ENCODE assay signal across 16 cellular contexts in genomic region chr19:11507370-11508078, GRCh38. TPM values are rescaled to one million over a fixed set of nuclear protein-coding genes. Genes with fewer than 3 reads are reported as not detected.
DNase-seq lines count a peak whose midpoint lies in the region; ATAC-seq, FAIRE-seq and TF ChIP-seq lines count a peak whose summit lies in the region.
"Had no signal": no experiment of that assay in that cellular context is flagged by ENCODE, and none has a peak within 500 bp of the region (broad histone marks: within the 10 kb centered on the region; RNA-seq: fewer than 3 reads in every experiment).

No MANE protein-coding gene starts in this region.

- no peaks in the 10 kb centered on the region; the same call in 1 of the 2 replicates for H4K20me1 ChIP-seq in HepG2 (ENCODE audit: insufficient read depth, low read length)

- peak overlapping the region; percentile 88 for H3K4me3 Mint-ChIP-seq in central memory CD8-positive, alpha-beta T cell
- H3K4me3 Mint-ChIP-seq in stimulated activated naive CD8-positive, alpha-beta T cell treated with anti-CD3 and anti-CD28 coated beads, Interleukin-15, amount 100 ng/mL, for 72 hours: peak overlapping the region; percentile 96

- no peak overlapping the region for H3K4me3 ChIP-seq in HepG2 (replicated peaks in 1 of 3; ENCODE audit: insufficient read depth in 1 of 3, low read depth in 2 of 3, low read length in 3 of 3)
- no peak overlapping the region for H3K4me3 ChIP-seq in right lobe of liver
- H3K4me3 ChIP-seq in NT2/D1 (ENCODE audit: insufficient read length, low read depth): no peak overlapping the region
- no peak overlapping the region for H3K4me3 ChIP-seq in ovary
- H3K4me3 ChIP-seq: left ventricle myocardium inferior, SJSA1 had no signal

- no peaks in the 10 kb centered on the region for H3K9me3 Mint-ChIP-seq in central memory CD8-positive, alpha-beta T cell
- H3K9me3 Mint-ChIP-seq in stimulated activated naive CD8-positive, alpha-beta T cell treated with anti-CD3 and anti-CD28 coated beads, Interleukin-15, amount 100 ng/mL, for 72 hours: no peaks in the 10 kb centered on the region

- CTCF ChIA-PET in HepG2 (lab: Yijun Ruan, JAX; ENCODE audit: low intra/inter-chr PET ratio, low total read pairs): no interaction called here

- H3K4me2 ChIP-seq in HepG2 (ENCODE audit: low read depth, low read length): no peak overlapping the region

- TF ChIP-seq CTCF in HepG2 (CRISPR knock-in tag; IDR thresholded peaks at IDR 0.05) (no peak), right lobe of liver (IDR thresholded peaks at IDR 0.05) (no peak), ovary (IDR thresholded peaks at IDR 0.05) (no peak)

- peaks cover 24% of the 10 kb centered on the region for H3K36me3 Mint-ChIP-seq in central memory CD8-positive, alpha-beta T cell (ENCODE audit: insufficient read depth)

- H2AFZ ChIP-seq in HepG2 (ENCODE audit: low read length): no peak overlapping the region

- DNase-seq in HepG2 (ENCODE audit: low spot score): no peak
- no peak for DNase-seq in right lobe of liver
- no peak for DNase-seq in NT2/D1 (ENCODE audit: low read depth, low spot score)
- DNase-seq in central memory CD8-positive, alpha-beta T cell (ENCODE audit: low spot score in 2 of 2): no peak
- no peak for DNase-seq in stimulated activated naive CD8-positive, alpha-beta T cell treated with anti-CD3 and anti-CD28 coated beads, Interleukin-15, amount 100 ng/mL, for 72 hours
- no peak for DNase-seq in ovary
- no peak for DNase-seq in NCI-H1092 treated with DMSO at 0.1 percent for 48 hours (lab: John Stamatoyannopoulos, UW)
- DNase-seq: central memory CD4-positive, alpha-beta T cell; Kasumi-1; left ventricle myocardium inferior; NCI-H1694; NCI-H446 treated with DMSO at 0.1 percent for 48 hours had no signal

- ATAC-seq in HepG2: no peak
- no peak for ATAC-seq in right lobe of liver
- ATAC-seq in central memory CD8-positive, alpha-beta T cell (replicated peaks; ENCODE audit: extremely low read depth, poor library complexity, severe bottlenecking): no peak
- ATAC-seq in stimulated activated naive CD8-positive, alpha-beta T cell treated with anti-CD3 and anti-CD28 coated beads, Interleukin-15, amount 100 ng/mL, for 72 hours: no peak
- ATAC-seq in HG03521 (IDR thresholded peaks at IDR 0.05; ENCODE audit: unreplicated experiment): no peak

- POLR2A ChIA-PET in HepG2 (lab: Yijun Ruan, JAX): no interaction called here

- in situ Hi-C loops in HepG2 (cut with HindIII; ENCODE audit: extremely low pct_ligation_motif_present, low pct_unique_long_range_greater_than_20kb): no loop called here

- 92% methylated on average over 12 of the region's 18 CpGs for WGBS in HepG2 (ENCODE audit: low lambda C conversion rate)
- WGBS in right lobe of liver (ENCODE audit: insufficient coverage, low coverage, low lambda C conversion rate, missing lambda C conversion rate): 100% methylated on average over 4 of the region's 18 CpGs
- WGBS in ovary, 3 donors: 80 to 83% (median 83%) methylated on average over 17 to 18 of the region's 18 CpGs

- H3K36me3 ChIP-seq in HepG2 (replicated peaks in 1 of 2; ENCODE audit: control insufficient read depth in 1 of 2, insufficient read depth in 2 of 2, low read length in 2 of 2): peaks cover 4 to 9% of the 10 kb centered on the region in 2 experiments; a peak in 2 of 5 replicates
- H3K36me3 ChIP-seq in right lobe of liver: peaks cover 0 to 10% (median 2%) of the 10 kb centered on the region in 4 donors
- peaks cover 39% of the 10 kb centered on the region for H3K36me3 ChIP-seq in NT2/D1 (ENCODE audit: insufficient read depth, insufficient read length, low read length)
- no peaks in the 10 kb centered on the region for H3K36me3 ChIP-seq in ovary

- H3K27ac Mint-ChIP-seq in central memory CD8-positive, alpha-beta T cell (ENCODE audit: low read depth): peak overlapping the region; percentile 49
- H3K27ac Mint-ChIP-seq in stimulated activated naive CD8-positive, alpha-beta T cell treated with anti-CD3 and anti-CD28 coated beads, Interleukin-15, amount 100 ng/mL, for 72 hours: peak overlapping the region in 1 of 2 donors; percentile 40

- H3K9ac ChIP-seq in HepG2 (ENCODE audit: insufficient read depth, low read depth, low read length) (no peak overlapping the region), NT2/D1 (ENCODE audit: insufficient read length, low read depth) (peak overlapping the region; percentile 6)

- H3K27me3 ChIP-seq in HepG2 (ENCODE audit: control insufficient read depth in 1 of 2, insufficient read depth in 2 of 2, low read length in 2 of 2) (no peaks in the 10 kb centered on the region), right lobe of liver (no peaks in the 10 kb centered on the region), NT2/D1 (ENCODE audit: insufficient read depth, insufficient read length) (no peaks in the 10 kb centered on the region), ovary (no peaks in the 10 kb centered on the region)
- H3K27me3 ChIP-seq: SJSA1 had no signal

- intact Hi-C loops in HepG2 (cut with micrococcal nuclease; ENCODE audit: unreplicated experiment): no loop called here
- intact Hi-C loops in right lobe of liver (cut with DNase I): no loop called here
- intact Hi-C loops in ovary (cut with DNase I): no loop called here

- peaks cover 18% of the 10 kb centered on the region for H3K4me1 ChIP-seq in HepG2 (ENCODE audit: insufficient read depth, low read length)
- H3K4me1 ChIP-seq in right lobe of liver: peaks cover 0 to 11% (median 0%) of the 10 kb centered on the region in 4 donors
- H3K4me1 ChIP-seq in NT2/D1 (ENCODE audit: insufficient read depth, insufficient read length): peaks cover 20% of the 10 kb centered on the region
- H3K4me1 ChIP-seq in ovary (ENCODE audit: insufficient read depth): peaks cover 3% of the 10 kb centered on the region

- TF ChIP-seq RAD21 in HepG2 (CRISPR knock-in tag; IDR thresholded peaks at IDR 0.05): no peak

- H3K79me2 ChIP-seq in HepG2 (ENCODE audit: insufficient read depth, low read length): peaks cover 6% of the 10 kb centered on the region

- H3K27ac ChIP-seq in HepG2 (ENCODE audit: extremely low read length, insufficient read depth, low read length) (no peak overlapping the region), right lobe of liver (no peak overlapping the region), ovary (no peak overlapping the region)
- H3K27ac ChIP-seq: left ventricle myocardium inferior, SJSA1 had no signal

- H3K27me3 Mint-ChIP-seq in central memory CD8-positive, alpha-beta T cell: no peaks in the 10 kb centered on the region
- no peaks in the 10 kb centered on the region for H3K27me3 Mint-ChIP-seq in stimulated activated naive CD8-positive, alpha-beta T cell treated with anti-CD3 and anti-CD28 coated beads, Interleukin-15, amount 100 ng/mL, for 72 hours

- FAIRE-seq in HepG2 (lab: Jason Lieb, UNC): no peak

- peaks cover 29% of the 10 kb centered on the region for H3K4me1 Mint-ChIP-seq in central memory CD8-positive, alpha-beta T cell
- H3K4me1 Mint-ChIP-seq in stimulated activated naive CD8-positive, alpha-beta T cell treated with anti-CD3 and anti-CD28 coated beads, Interleukin-15, amount 100 ng/mL, for 72 hours: peaks cover 38% of the 10 kb centered on the region

- BruUV-seq in HepG2 (replicated peaks; lab: Mats Ljungman, UMichigan): no TSS peak

- TF ChIP-seq POLR2A in HepG2 (IDR thresholded peaks at IDR 0.05; ENCODE audit: insufficient read depth in 1 of 2, low read depth in 2 of 2, low read length in 2 of 2) (no peak), right lobe of liver (IDR thresholded peaks at IDR 0.05) (no peak), ovary (IDR thresholded peaks at IDR 0.05) (no peak)

- TF ChIP-seq EP300 in HepG2 (IDR thresholded peaks at IDR 0.05; ENCODE audit: low read depth in 2 of 2, low read length in 2 of 2) (no peak), HepG2 (CRISPR knock-in tag; IDR thresholded peaks at IDR 0.05; ENCODE audit: borderline replicate concordance) (no peak), ovary (IDR thresholded peaks at IDR 0.05) (no peak)

- H3K9me3 ChIP-seq in HepG2 (ENCODE audit: low read length) (no peaks in the 10 kb centered on the region), right lobe of liver (no peaks in the 10 kb centered on the region), NT2/D1 (ENCODE audit: insufficient read depth, low read length) (no peaks in the 10 kb centered on the region), ovary (no peaks in the 10 kb centered on the region)
- H3K9me3 ChIP-seq: left ventricle myocardium inferior, SJSA1 had no signal

RNA-seq across cellular contexts. Expression of gene ZNF653, which starts 1.9 kb away (rescaled TPM):
- total RNA-seq in HepG2 (2016; rRNA removed; fragmentation: Illumina TruSeq; extraction: Trizol) (1.2 and 4.7 TPM in 2 replicates), right lobe of liver (1 to 10 TPM; 2.7 to 7.0 (median 3.9) TPM), ovary (10 to 100 TPM in 6 of 7 donors, 1 to 10 TPM in 1; 7.7 to 16.8 (median 11.4) TPM)
- 1.0 and 1.5 TPM in 2 replicates for total RNA-seq in HepG2 (2016; cell fraction: cytosol; rRNA removed; fragmentation: Illumina TruSeq; extraction: Trizol; ENCODE audit: low read depth)
- 1.2 and 3.2 TPM in 2 replicates for total RNA-seq in HepG2 (2016; cell fraction: insoluble cytoplasmic fraction; rRNA removed; fragmentation: Illumina TruSeq; extraction: Trizol)
- 1.8 and 2.2 TPM in 2 replicates for total RNA-seq in HepG2 (2016; cell fraction: membrane; rRNA removed; fragmentation: Illumina TruSeq; extraction: Trizol)
- 2.9 and 3.8 TPM in 2 replicates for total RNA-seq in HepG2 (2016; cell fraction: nucleus; rRNA removed; fragmentation: Illumina TruSeq; extraction: Trizol)
- polyA plus RNA-seq in HepG2 (2011; rRNA removed) (6.6 and 7.1 TPM in 2 replicates), ovary (1 to 10 TPM; 2.9 to 9.5 TPM)
- 7.1 and 10.4 TPM in 2 replicates for polyA plus RNA-seq in HepG2 (2011; cell fraction: cytosol; rRNA removed)
- 18.3 and 30.3 TPM in 2 replicates for polyA plus RNA-seq in HepG2 (2011; cell fraction: nucleus; rRNA removed)
- 3.6 and 4.5 TPM in 2 replicates for polyA plus RNA-seq in HepG2 (2012)
- polyA plus RNA-seq in HepG2 (2016; cell fraction: cytosol; fragmentation: Illumina TruSeq; extraction: Trizol; ENCODE audit: low read depth): 0.57 and 1.6 TPM in 2 replicates
- polyA plus RNA-seq in HepG2 (2016; cell fraction: insoluble cytoplasmic fraction; fragmentation: Illumina TruSeq; extraction: Trizol; ENCODE audit: low read depth): 1.9 and 2.7 TPM in 2 replicates
- 1.3 and 1.8 TPM in 2 replicates for polyA plus RNA-seq in HepG2 (2016; cell fraction: membrane; fragmentation: Illumina TruSeq; extraction: Trizol; ENCODE audit: low read depth)
- 5.8 and 5.9 TPM in 2 replicates for polyA plus RNA-seq in HepG2 (2016; cell fraction: nucleus; fragmentation: Illumina TruSeq; extraction: Trizol; ENCODE audit: insufficient read depth, low read depth)
- polyA minus RNA-seq in HepG2 (2011; rRNA and poly(A)+ RNA removed; ENCODE audit: low replicate concordance): 5.9 and 8.5 TPM in 2 replicates
- polyA minus RNA-seq in HepG2 (2011; cell fraction: cytosol; rRNA and poly(A)+ RNA removed): 2.1 and 3.0 TPM in 2 replicates
- polyA minus RNA-seq in HepG2 (2011; cell fraction: nucleus; rRNA and poly(A)+ RNA removed): 11.2 and 12.4 TPM in 2 replicates

RNA-seq across cellular contexts. Expression of gene ECSIT, which starts 21.4 kb away (rescaled TPM):
- total RNA-seq in HepG2 (2016; rRNA removed; fragmentation: Illumina TruSeq; extraction: Trizol) (32.2 and 36.4 TPM in 2 replicates), right lobe of liver (10 to 100 TPM; 25.0 to 45.5 (median 37.7) TPM), ovary (10 to 100 TPM; 57.0 to 84.8 (median 58.2) TPM)
- total RNA-seq in HepG2 (2016; cell fraction: cytosol; rRNA removed; fragmentation: Illumina TruSeq; extraction: Trizol; ENCODE audit: low read depth): 34.9 and 42.8 TPM in 2 replicates
- total RNA-seq in HepG2 (2016; cell fraction: insoluble cytoplasmic fraction; rRNA removed; fragmentation: Illumina TruSeq; extraction: Trizol): 29.2 and 39.1 TPM in 2 replicates
- total RNA-seq in HepG2 (2016; cell fraction: membrane; rRNA removed; fragmentation: Illumina TruSeq; extraction: Trizol): 47.6 and 47.9 TPM in 2 replicates
- total RNA-seq in HepG2 (2016; cell fraction: nucleus; rRNA removed; fragmentation: Illumina TruSeq; extraction: Trizol): 18.6 and 23.5 TPM in 2 replicates
- polyA plus RNA-seq in HepG2 (2011; rRNA removed) (55.4 and 62.3 TPM in 2 replicates), ovary (10 to 100 TPM; 16.3 to 73.1 TPM)
- 50.1 and 76.7 TPM in 2 replicates for polyA plus RNA-seq in HepG2 (2011; cell fraction: cytosol; rRNA removed)
- polyA plus RNA-seq in HepG2 (2011; cell fraction: nucleus; rRNA removed): 54.8 and 72.2 TPM in 2 replicates
- polyA plus RNA-seq in HepG2 (2012): 23.3 and 36.3 TPM in 2 replicates
- polyA plus RNA-seq in HepG2 (2016; cell fraction: cytosol; fragmentation: Illumina TruSeq; extraction: Trizol; ENCODE audit: low read depth): 31.3 and 34.7 TPM in 2 replicates
- 32.2 and 38.2 TPM in 2 replicates for polyA plus RNA-seq in HepG2 (2016; cell fraction: insoluble cytoplasmic fraction; fragmentation: Illumina TruSeq; extraction: Trizol; ENCODE audit: low read depth)
- polyA plus RNA-seq in HepG2 (2016; cell fraction: membrane; fragmentation: Illumina TruSeq; extraction: Trizol; ENCODE audit: low read depth): 46.4 and 49.9 TPM in 2 replicates
- polyA plus RNA-seq in HepG2 (2016; cell fraction: nucleus; fragmentation: Illumina TruSeq; extraction: Trizol; ENCODE audit: insufficient read depth, low read depth): 50.2 and 54.3 TPM in 2 replicates
- 105 and 125 TPM in 2 replicates for polyA minus RNA-seq in HepG2 (2011; rRNA and poly(A)+ RNA removed; ENCODE audit: low replicate concordance)
- 32.7 and 34.2 TPM in 2 replicates for polyA minus RNA-seq in HepG2 (2011; cell fraction: cytosol; rRNA and poly(A)+ RNA removed)
- polyA minus RNA-seq in HepG2 (2011; cell fraction: nucleus; rRNA and poly(A)+ RNA removed): 9.3 and 10.2 TPM in 2 replicates

RNA-seq across cellular contexts. Expression of gene ELAVL3, which starts 26.7 kb away (rescaled TPM):
- total RNA-seq in HepG2 (2016; rRNA removed; fragmentation: Illumina TruSeq; extraction: Trizol): not detected in 2 replicates
- not detected in 2 replicates for total RNA-seq in HepG2 (2016; cell fraction: cytosol; rRNA removed; fragmentation: Illumina TruSeq; extraction: Trizol; ENCODE audit: low read depth)
- not detected in 2 replicates for total RNA-seq in HepG2 (2016; cell fraction: insoluble cytoplasmic fraction; rRNA removed; fragmentation: Illumina TruSeq; extraction: Trizol)
- total RNA-seq in HepG2 (2016; cell fraction: membrane; rRNA removed; fragmentation: Illumina TruSeq; extraction: Trizol): not detected in 2 replicates
- total RNA-seq in HepG2 (2016; cell fraction: nucleus; rRNA removed; fragmentation: Illumina TruSeq; extraction: Trizol): not detected in 2 replicates
- polyA plus RNA-seq in HepG2 (2011; rRNA removed): 0.03 TPM in 2 replicates
- polyA plus RNA-seq in HepG2 (2011; cell fraction: cytosol; rRNA removed): not detected in 2 replicates
- polyA plus RNA-seq in HepG2 (2011; cell fraction: nucleus; rRNA removed): 0.12 and 0.16 TPM in 2 replicates
- 0.03 TPM in 2 replicates for polyA plus RNA-seq in HepG2 (2012)
- polyA plus RNA-seq in HepG2 (2016; cell fraction: cytosol; fragmentation: Illumina TruSeq; extraction: Trizol; ENCODE audit: low read depth): 0.02 TPM in 1 of 2 replicates, not detected in the other
- not detected in 2 replicates for polyA plus RNA-seq in HepG2 (2016; cell fraction: insoluble cytoplasmic fraction; fragmentation: Illumina TruSeq; extraction: Trizol; ENCODE audit: low read depth)
- polyA plus RNA-seq in HepG2 (2016; cell fraction: membrane; fragmentation: Illumina TruSeq; extraction: Trizol; ENCODE audit: low read depth): not detected in 2 replicates
- polyA plus RNA-seq in HepG2 (2016; cell fraction: nucleus; fragmentation: Illumina TruSeq; extraction: Trizol; ENCODE audit: insufficient read depth, low read depth): not detected in 2 replicates
- polyA minus RNA-seq in HepG2 (2011; rRNA and poly(A)+ RNA removed; ENCODE audit: low replicate concordance): not detected in 2 replicates
- polyA minus RNA-seq in HepG2 (2011; cell fraction: cytosol; rRNA and poly(A)+ RNA removed): not detected in 2 replicates
- not detected in 2 replicates for polyA minus RNA-seq in HepG2 (2011; cell fraction: nucleus; rRNA and poly(A)+ RNA removed)
- total RNA-seq in right lobe of liver: not detected
- total RNA-seq in ovary: not detected
- not detected for polyA plus RNA-seq in ovary
- total RNA-seq: activated CD8-positive, alpha-beta memory T cell treated with anti-CD3 and anti-CD28 coated beads for 36 hours; subcutaneous adipose tissue had no signal

RNA-seq across cellular contexts. Expression of gene CNN1, which starts 31.1 kb away (rescaled TPM):
- total RNA-seq in HepG2 (2016; rRNA removed; fragmentation: Illumina TruSeq; extraction: Trizol) (0.55 and 1.1 TPM in 2 replicates), right lobe of liver (1 to 10 TPM in 4 of 6 experiments, under 1 TPM in 2; 0.71 to 8.5 (median 1.0) TPM), ovary (100 to 1,000 TPM in 1 of 7 donors, 10 to 100 TPM in 6; 13.9 to 485 (median 59.2) TPM)
- total RNA-seq in HepG2 (2016; cell fraction: cytosol; rRNA removed; fragmentation: Illumina TruSeq; extraction: Trizol; ENCODE audit: low read depth): 1.2 and 1.6 TPM in 2 replicates
- total RNA-seq in HepG2 (2016; cell fraction: insoluble cytoplasmic fraction; rRNA removed; fragmentation: Illumina TruSeq; extraction: Trizol): 0.58 and 0.74 TPM in 2 replicates
- total RNA-seq in HepG2 (2016; cell fraction: membrane; rRNA removed; fragmentation: Illumina TruSeq; extraction: Trizol): 0.99 and 1.0 TPM in 2 replicates
- 0.43 TPM in 1 of 2 replicates, not detected in the other for total RNA-seq in HepG2 (2016; cell fraction: nucleus; rRNA removed; fragmentation: Illumina TruSeq; extraction: Trizol)
- polyA plus RNA-seq in HepG2 (2011; rRNA removed) (0.39 and 0.70 TPM in 2 replicates), ovary (100 to 1,000 TPM in 1 of 2 donors, 10 to 100 TPM in 1; 76.5 to 725 TPM)
- polyA plus RNA-seq in HepG2 (2011; cell fraction: cytosol; rRNA removed): 0.28 and 0.50 TPM in 2 replicates
- polyA plus RNA-seq in HepG2 (2011; cell fraction: nucleus; rRNA removed): 0.33 and 0.40 TPM in 2 replicates
- 0.40 and 0.45 TPM in 2 replicates for polyA plus RNA-seq in HepG2 (2012)
- polyA plus RNA-seq in HepG2 (2016; cell fraction: cytosol; fragmentation: Illumina TruSeq; extraction: Trizol; ENCODE audit: low read depth): 1.5 TPM in 2 replicates
- polyA plus RNA-seq in HepG2 (2016; cell fraction: insoluble cytoplasmic fraction; fragmentation: Illumina TruSeq; extraction: Trizol; ENCODE audit: low read depth): 1.2 TPM in 2 replicates
- 1.2 and 1.4 TPM in 2 replicates for polyA plus RNA-seq in HepG2 (2016; cell fraction: membrane; fragmentation: Illumina TruSeq; extraction: Trizol; ENCODE audit: low read depth)
- 0.37 and 0.87 TPM in 2 replicates for polyA plus RNA-seq in HepG2 (2016; cell fraction: nucleus; fragmentation: Illumina TruSeq; extraction: Trizol; ENCODE audit: insufficient read depth, low read depth)
- polyA minus RNA-seq in HepG2 (2011; rRNA and poly(A)+ RNA removed; ENCODE audit: low replicate concordance): 1.6 TPM in 1 of 2 replicates, not detected in the other
- not detected in 2 replicates for polyA minus RNA-seq in HepG2 (2011; cell fraction: cytosol; rRNA and poly(A)+ RNA removed)
- polyA minus RNA-seq in HepG2 (2011; cell fraction: nucleus; rRNA and poly(A)+ RNA removed): not detected in 2 replicates
- total RNA-seq: activated CD8-positive, alpha-beta memory T cell treated with anti-CD3 and anti-CD28 coated beads for 36 hours had no signal

RNA-seq across cellular contexts. Expression of gene ELOF1, which starts 51.5 kb away (rescaled TPM):
- total RNA-seq in HepG2 (2016; rRNA removed; fragmentation: Illumina TruSeq; extraction: Trizol) (43.2 and 47.2 TPM in 2 replicates), right lobe of liver (10 to 100 TPM; 21.9 to 33.5 (median 24.9) TPM), ovary (10 to 100 TPM; 30.4 to 57.4 (median 49.5) TPM)
- total RNA-seq in HepG2 (2016; cell fraction: cytosol; rRNA removed; fragmentation: Illumina TruSeq; extraction: Trizol; ENCODE audit: low read depth): 22.1 and 24.0 TPM in 2 replicates
- 43.9 and 45.2 TPM in 2 replicates for total RNA-seq in HepG2 (2016; cell fraction: insoluble cytoplasmic fraction; rRNA removed; fragmentation: Illumina TruSeq; extraction: Trizol)
- total RNA-seq in HepG2 (2016; cell fraction: membrane; rRNA removed; fragmentation: Illumina TruSeq; extraction: Trizol): 43.6 and 46.0 TPM in 2 replicates
- total RNA-seq in HepG2 (2016; cell fraction: nucleus; rRNA removed; fragmentation: Illumina TruSeq; extraction: Trizol): 13.8 and 15.5 TPM in 2 replicates
- polyA plus RNA-seq in HepG2 (2011; rRNA removed) (14.5 TPM in 2 replicates), ovary (10 to 100 TPM; 39.4 to 49.1 TPM)
- 18.3 and 25.5 TPM in 2 replicates for polyA plus RNA-seq in HepG2 (2011; cell fraction: cytosol; rRNA removed)
- 37.4 and 37.6 TPM in 2 replicates for polyA plus RNA-seq in HepG2 (2011; cell fraction: nucleus; rRNA removed)
- polyA plus RNA-seq in HepG2 (2012): 24.5 and 41.2 TPM in 2 replicates
- 29.9 and 33.8 TPM in 2 replicates for polyA plus RNA-seq in HepG2 (2016; cell fraction: cytosol; fragmentation: Illumina TruSeq; extraction: Trizol; ENCODE audit: low read depth)
- 75.7 and 79.7 TPM in 2 replicates for polyA plus RNA-seq in HepG2 (2016; cell fraction: insoluble cytoplasmic fraction; fragmentation: Illumina TruSeq; extraction: Trizol; ENCODE audit: low read depth)
- polyA plus RNA-seq in HepG2 (2016; cell fraction: membrane; fragmentation: Illumina TruSeq; extraction: Trizol; ENCODE audit: low read depth): 64.0 and 65.9 TPM in 2 replicates
- 40.0 and 46.3 TPM in 2 replicates for polyA plus RNA-seq in HepG2 (2016; cell fraction: nucleus; fragmentation: Illumina TruSeq; extraction: Trizol; ENCODE audit: insufficient read depth, low read depth)
- 15.4 and 55.8 TPM in 2 replicates for polyA minus RNA-seq in HepG2 (2011; rRNA and poly(A)+ RNA removed; ENCODE audit: low replicate concordance)
- 7.6 and 7.7 TPM in 2 replicates for polyA minus RNA-seq in HepG2 (2011; cell fraction: cytosol; rRNA and poly(A)+ RNA removed)
- 9.4 and 10.4 TPM in 2 replicates for polyA minus RNA-seq in HepG2 (2011; cell fraction: nucleus; rRNA and poly(A)+ RNA removed)
